In the genomic region with DNA sequence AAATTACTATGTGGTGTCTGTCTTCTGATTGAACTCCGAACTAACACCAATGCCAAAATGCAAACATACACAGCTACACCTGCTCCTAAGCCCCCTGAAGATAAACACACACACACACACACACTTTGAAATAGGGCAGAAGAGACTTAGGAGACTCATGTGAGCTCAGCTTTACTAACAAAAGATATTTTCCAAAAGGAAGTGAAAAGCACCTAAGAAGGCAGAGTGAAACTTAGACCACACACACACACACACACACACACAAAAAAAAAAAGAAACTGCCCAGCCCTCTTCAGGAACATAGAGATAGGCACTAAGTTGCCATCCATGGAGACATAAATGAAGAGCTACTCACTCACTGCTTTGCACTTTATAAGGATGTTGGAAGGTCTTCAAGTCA, we compare ENCODE assay signal across 12 cellular contexts.
"Had no signal": no experiment of that assay in that cellular context is flagged by ENCODE, and none has a peak within 500 bp of the region (broad histone marks: within the 10 kb centered on the region; RNA-seq: fewer than 3 reads in every experiment).

No MANE protein-coding gene starts in this region.

- DNase-seq: activated naive CD8-positive, alpha-beta T cell treated with anti-CD3 and anti-CD28 coated beads for 36 hours; central memory CD4-positive, alpha-beta T cell; islet precursor cell; naive B cell; ovary; right lobe of liver had no signal

- H3K9me3 Mint-ChIP-seq: activated naive CD8-positive, alpha-beta T cell treated with anti-CD3 and anti-CD28 coated beads for 36 hours; activated T-helper 1 cell treated with anti-CD3 and anti-CD28 coated beads, Interleukin-12 subunit alpha, Interleukin-12 subunit beta, Interleukin-2, Interleukin-4 antibody, amounts not matched to agents 30 ng/mL and 10 ng/mL and 1 ng/mL, durations not matched to agents 14 hours and 24 hours and 36 hours had no signal

- H3K4me3 ChIP-seq: coronary artery, esophagus muscularis mucosa, hepatocyte, ovary, right lobe of liver, smooth muscle cell had no signal

- H3K27ac Mint-ChIP-seq: activated naive CD8-positive, alpha-beta T cell treated with anti-CD3 and anti-CD28 coated beads for 36 hours; activated T-helper 1 cell treated with anti-CD3 and anti-CD28 coated beads, Interleukin-12 subunit alpha, Interleukin-12 subunit beta, Interleukin-2, Interleukin-4 antibody, amounts not matched to agents 30 ng/mL and 10 ng/mL and 1 ng/mL, durations not matched to agents 14 hours and 24 hours and 36 hours had no signal

- H3K4me3 Mint-ChIP-seq: activated naive CD8-positive, alpha-beta T cell treated with anti-CD3 and anti-CD28 coated beads for 36 hours; activated T-helper 1 cell treated with anti-CD3 and anti-CD28 coated beads, Interleukin-12 subunit alpha, Interleukin-12 subunit beta, Interleukin-2, Interleukin-4 antibody, amounts not matched to agents 30 ng/mL and 10 ng/mL and 1 ng/mL, durations not matched to agents 14 hours and 24 hours and 36 hours; brain; naive B cell had no signal

- H3K27me3 Mint-ChIP-seq: brain had no signal

- H3K4me1 Mint-ChIP-seq: activated naive CD8-positive, alpha-beta T cell treated with anti-CD3 and anti-CD28 coated beads for 36 hours; naive B cell had no signal

- H3K36me3 Mint-ChIP-seq: activated naive CD8-positive, alpha-beta T cell treated with anti-CD3 and anti-CD28 coated beads for 36 hours; brain; naive B cell had no signal
